Comparison of ENCODE assay signal across 9 cellular contexts in the genomic region with DNA sequence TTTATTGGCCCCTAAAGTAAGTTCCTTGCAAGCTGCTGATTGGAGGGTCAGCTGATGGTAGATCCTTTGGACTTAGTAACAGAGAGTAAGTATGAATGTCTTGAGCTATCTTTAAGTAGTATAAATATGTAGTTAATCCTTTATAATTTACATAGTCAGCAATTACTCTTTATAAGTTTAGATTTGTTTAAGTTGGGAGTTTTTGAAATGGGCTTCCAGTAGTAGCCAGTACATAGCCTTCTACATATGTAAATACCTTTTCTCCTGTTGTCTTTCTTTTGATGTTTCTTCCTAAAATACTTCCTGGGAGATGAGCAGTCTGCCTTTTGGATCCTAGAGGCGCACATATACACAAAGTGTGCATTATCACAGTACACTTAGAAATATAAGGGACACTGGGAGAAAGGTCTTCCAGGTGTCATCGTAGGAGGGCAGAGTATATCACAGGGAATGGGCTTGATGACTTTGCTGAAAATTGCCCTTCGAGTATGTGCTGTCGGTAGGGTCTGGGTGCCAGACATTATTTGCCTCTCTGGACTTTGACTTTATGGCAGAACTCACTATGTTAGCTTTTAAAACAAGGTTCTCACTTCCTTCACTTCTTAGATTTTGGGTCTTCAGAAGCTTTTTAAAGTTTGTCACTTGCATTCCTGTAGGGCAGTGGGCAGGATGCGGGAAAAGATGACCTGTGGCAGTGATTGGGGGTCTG. TPM values are rescaled to one million over a fixed set of nuclear protein-coding genes. Genes with fewer than 3 reads are reported as not detected.
DNase-seq lines count a peak whose midpoint lies in the region; ATAC-seq, FAIRE-seq and TF ChIP-seq lines count a peak whose summit lies in the region.
"Had no signal": no experiment of that assay in that cellular context is flagged by ENCODE, and none has a peak within 500 bp of the region (broad histone marks: within the 10 kb centered on the region; RNA-seq: fewer than 3 reads in every experiment).

No MANE protein-coding gene starts in this region.

- no peak for TF ChIP-seq CTCF in heart right ventricle (IDR thresholded peaks at IDR 0.05)
- no peak for TF ChIP-seq CTCF in endothelial cell of umbilical vein (IDR thresholded peaks at IDR 0.05; ENCODE audit: extremely low read depth in 1 of 2, insufficient read depth in 1 of 2, low read depth in 1 of 2, low read length in 2 of 2)

- no peak overlapping the region for H3K4me3 Mint-ChIP-seq in stimulated activated naive CD8-positive, alpha-beta T cell treated with anti-CD3 and anti-CD28 coated beads, Interleukin-15, amount 100 ng/mL, for 72 hours

- no TSS peak for BruUV-seq in endothelial cell of umbilical vein (replicated peaks; lab: Mats Ljungman, UMichigan)

- peak overlapping the region in 6 of 10 donors; percentile 41 to 83 (median 60) for H3K27ac ChIP-seq in heart right ventricle
- H3K27ac ChIP-seq in endothelial cell of umbilical vein (ENCODE audit: insufficient read depth, low read depth, low read length): peak overlapping the region; percentile 23
- peak overlapping the region; percentile 24 for H3K27ac ChIP-seq in muscle layer of duodenum (ENCODE audit: low read length)

- H3K4me1 Mint-ChIP-seq in stimulated activated naive CD8-positive, alpha-beta T cell treated with anti-CD3 and anti-CD28 coated beads, Interleukin-15, amount 100 ng/mL, for 72 hours: peaks cover 30% of the 10 kb centered on the region

- dilution Hi-C loops in endothelial cell of umbilical vein (cut with MboI; ENCODE audit: extremely low pct_ligation_motif_present, low sequenced_read_pairs): no loop called here

- no peaks in the 10 kb centered on the region for H3K27me3 Mint-ChIP-seq in stimulated activated naive CD8-positive, alpha-beta T cell treated with anti-CD3 and anti-CD28 coated beads, Interleukin-15, amount 100 ng/mL, for 72 hours

- no peak overlapping the region for H2AFZ ChIP-seq in endothelial cell of umbilical vein (ENCODE audit: low read depth, low read length)

- H3K4me2 ChIP-seq in endothelial cell of umbilical vein (ENCODE audit: insufficient read depth, low read length): peak overlapping the region; percentile 41

- H3K79me2 ChIP-seq in endothelial cell of umbilical vein (ENCODE audit: control insufficient read depth, insufficient read depth, low read length): peaks cover 46% of the 10 kb centered on the region

- peaks cover 0 to 8% (median 3%) of the 10 kb centered on the region in 11 donors for H3K9me3 ChIP-seq in heart right ventricle
- no peaks in the 10 kb centered on the region for H3K9me3 ChIP-seq in endothelial cell of umbilical vein (replicated peaks; ENCODE audit: control insufficient read depth, insufficient read depth, low read length)
- no peaks in the 10 kb centered on the region for H3K9me3 ChIP-seq in muscle layer of duodenum (ENCODE audit: control insufficient read depth in 1 of 2, low read length in 2 of 2)

- no peaks in the 10 kb centered on the region for H4K20me1 ChIP-seq in endothelial cell of umbilical vein (replicated peaks; ENCODE audit: control insufficient read depth, extremely low read depth, insufficient read depth, low read length)

- ATAC-seq in heart right ventricle (no peak), Right ventricle myocardium inferior (no peak), HG03175 (IDR thresholded peaks at IDR 0.05; ENCODE audit: unreplicated experiment) (no peak), GM18519 (IDR thresholded peaks at IDR 0.05; ENCODE audit: low FRiP score, unreplicated experiment) (no peak)
- no peak for ATAC-seq in stimulated activated naive CD8-positive, alpha-beta T cell treated with anti-CD3 and anti-CD28 coated beads, Interleukin-15, amount 100 ng/mL, for 72 hours

- intact Hi-C loops in heart right ventricle (cut with DNase I) (loop anchor here in 1 of 10 donors (5.0 kb wide), 1 partner anchor 115 kb away; no protein-coding TSS in a partner anchor), Right ventricle myocardium inferior (cut with DNase I) (no loop called here), endothelial cell of umbilical vein (cut with micrococcal nuclease) (no loop called here)

- H3K36me3 ChIP-seq in heart right ventricle: peaks cover 0 to 13% (median 0%) of the 10 kb centered on the region in 9 donors
- no peaks in the 10 kb centered on the region for H3K36me3 ChIP-seq in endothelial cell of umbilical vein (ENCODE audit: control insufficient read depth in 2 of 2, extremely low read depth in 1 of 2, insufficient read depth in 2 of 2, low read length in 2 of 2)
- H3K36me3 ChIP-seq in muscle layer of duodenum (ENCODE audit: control insufficient read depth in 1 of 2, insufficient read depth in 2 of 2, low read length in 2 of 2): peaks cover 0 to 9% of the 10 kb centered on the region in 2 donors

- POLR2A ChIA-PET in endothelial cell of umbilical vein (lab: Charles Lee): no interaction called here

- no peak for FAIRE-seq in endothelial cell of umbilical vein (lab: Jason Lieb, UNC)

- no peak overlapping the region for H3K27ac Mint-ChIP-seq in stimulated activated naive CD8-positive, alpha-beta T cell treated with anti-CD3 and anti-CD28 coated beads, Interleukin-15, amount 100 ng/mL, for 72 hours

- WGBS in heart right ventricle, 2 donors: 96% methylated on average over 5 of the region's 5 CpGs

- H3K27me3 ChIP-seq in heart right ventricle (no peaks in the 10 kb centered on the region), endothelial cell of umbilical vein (ENCODE audit: control insufficient read depth in 2 of 2, insufficient read depth in 2 of 2, low read length in 2 of 2) (no peaks in the 10 kb centered on the region), muscle layer of duodenum (ENCODE audit: low read depth, low read length) (no peaks in the 10 kb centered on the region)

- H3K9ac ChIP-seq in endothelial cell of umbilical vein (replicated peaks; ENCODE audit: extremely low read depth, insufficient read depth, low read length): no peak overlapping the region

- DNase-seq in heart right ventricle: no peak
- DNase-seq in Right ventricle myocardium inferior (ENCODE audit: missing footprints): no peak
- DNase-seq in endothelial cell of umbilical vein (ENCODE audit: low read depth, low spot score): no peak
- no peak for DNase-seq in stimulated activated naive CD8-positive, alpha-beta T cell treated with anti-CD3 and anti-CD28 coated beads, Interleukin-15, amount 100 ng/mL, for 72 hours
- DNase-seq in NCI-H2029 (lab: John Stamatoyannopoulos, UW): no peak
- DNase-seq: activated T-cell treated with anti-CD3 and anti-CD28 coated beads, Interleukin-2, amount 50 U/mL, for 48 hours had no signal

- CTCF ChIA-PET in endothelial cell of umbilical vein (lab: Charles Lee): interaction anchor here (1.3 to 5.3 kb wide), 8 partner anchors 10 to 248 kb away, joined by 3 to 105 read pairs (median 8); partner anchors contain the start of genes BCS1L, TTLL4 and ZNF142

- no peak overlapping the region for H3K4me3 ChIP-seq in heart right ventricle
- no peak overlapping the region for H3K4me3 ChIP-seq in endothelial cell of umbilical vein (replicated peaks in 1 of 3; ENCODE audit: insufficient read depth in 1 of 3, low read depth in 1 of 3, low read length in 3 of 3)
- H3K4me3 ChIP-seq in muscle layer of duodenum (ENCODE audit: low read depth in 1 of 2, low read length in 2 of 2): no peak overlapping the region

- H3K4me1 ChIP-seq in heart right ventricle (peaks cover 0 to 55% (median 3%) of the 10 kb centered on the region in 9 donors), endothelial cell of umbilical vein (ENCODE audit: control insufficient read depth, extremely low read depth, insufficient read depth, low read length) (peaks cover 16% of the 10 kb centered on the region), muscle layer of duodenum (ENCODE audit: control insufficient read depth in 1 of 2, insufficient read depth in 2 of 2, low read length in 2 of 2) (peaks cover 0 to 13% of the 10 kb centered on the region in 2 donors)

- no peak for TF ChIP-seq POLR2A in endothelial cell of umbilical vein (IDR thresholded peaks at IDR 0.05; ENCODE audit: low read depth, low read length)

- H3K9me1 ChIP-seq in endothelial cell of umbilical vein (replicated peaks; ENCODE audit: control insufficient read depth, extremely low read depth, insufficient read depth, low read length): no peaks in the 10 kb centered on the region

- H3K9me3 Mint-ChIP-seq in stimulated activated naive CD8-positive, alpha-beta T cell treated with anti-CD3 and anti-CD28 coated beads, Interleukin-15, amount 100 ng/mL, for 72 hours: peaks cover 5 to 8% of the 10 kb centered on the region in 2 donors

TF ChIP-seq in endothelial cell of umbilical vein, 7 proteins besides CTCF, POLR2A, EP300 and RAD21 (continues in another document):
- TF ChIP-seq JUN (IDR thresholded peaks at IDR 0.05; ENCODE audit: borderline replicate concordance, insufficient read depth, insufficient read length, low read depth) (no peak), EZH2 (IDR thresholded peaks at IDR 0.05; ENCODE audit: borderline replicate concordance, low read depth, low read length, severe bottlenecking) (no peak), GATA2 (IDR thresholded peaks at IDR 0.05; ENCODE audit: insufficient read depth, insufficient read length, low read depth, low read length) (no peak)

RNA-seq across cellular contexts. Expression of gene TTLL4, which starts 21.6 kb away (rescaled TPM):
- total RNA-seq in heart right ventricle (1 to 10 TPM; 4.3 to 8.2 (median 6.4) TPM), Right ventricle myocardium inferior (8.4 TPM), endothelial cell of umbilical vein (41.0 and 45.0 TPM in 2 replicates)
- polyA plus RNA-seq in heart right ventricle (10 to 100 TPM in 1 of 2 donors, 1 to 10 TPM in 1; 7.3 to 10.3 TPM), endothelial cell of umbilical vein (26.7 and 30.5 TPM in 2 replicates)
- 19.0 and 20.9 TPM in 2 replicates for polyA plus RNA-seq in endothelial cell of umbilical vein (2011; cell fraction: cytosol; rRNA removed)
- 111 and 129 TPM in 2 replicates for polyA plus RNA-seq in endothelial cell of umbilical vein (2011; cell fraction: nucleus; rRNA removed)
- 21.1 and 27.4 TPM in 2 replicates for polyA plus RNA-seq in endothelial cell of umbilical vein (2012)
- polyA minus RNA-seq in endothelial cell of umbilical vein: 50.6 and 67.4 TPM in 2 replicates
- polyA minus RNA-seq in endothelial cell of umbilical vein (2011; cell fraction: cytosol; rRNA and poly(A)+ RNA removed): 24.3 TPM
- 48.7 and 78.5 TPM in 2 replicates for polyA minus RNA-seq in endothelial cell of umbilical vein (2011; cell fraction: nucleus; rRNA and poly(A)+ RNA removed)

RNA-seq across cellular contexts. Expression of gene CYP27A1, which starts 49.7 kb away (rescaled TPM):
- total RNA-seq in heart right ventricle: 10 to 100 TPM in 2 of 10 donors, 1 to 10 TPM in 8; 3.7 to 12.8 (median 7.1) TPM
- polyA plus RNA-seq in heart right ventricle: 1 to 10 TPM; 8.9 to 9.1 TPM
- 12.5 TPM for total RNA-seq in Right ventricle myocardium inferior
- 12.6 and 15.1 TPM in 2 replicates for total RNA-seq in endothelial cell of umbilical vein
- polyA plus RNA-seq in endothelial cell of umbilical vein: 30.3 and 34.9 TPM in 2 replicates
- 17.1 and 17.9 TPM in 2 replicates for polyA plus RNA-seq in endothelial cell of umbilical vein (2011; cell fraction: cytosol; rRNA removed)
- polyA plus RNA-seq in endothelial cell of umbilical vein (2011; cell fraction: nucleus; rRNA removed): 17.9 and 18.2 TPM in 2 replicates
- polyA plus RNA-seq in endothelial cell of umbilical vein (2012): 11.3 and 18.5 TPM in 2 replicates
- 34.6 and 36.7 TPM in 2 replicates for polyA minus RNA-seq in endothelial cell of umbilical vein
- not detected for polyA minus RNA-seq in endothelial cell of umbilical vein (2011; cell fraction: cytosol; rRNA and poly(A)+ RNA removed)
- 9.9 and 11.4 TPM in 2 replicates for polyA minus RNA-seq in endothelial cell of umbilical vein (2011; cell fraction: nucleus; rRNA and poly(A)+ RNA removed)
